10 cellular contexts compared by ENCODE assay signal in genomic region chr3:113166719-113167492, GRCh38. TPM values are rescaled to one million over a fixed set of nuclear protein-coding genes. Genes with fewer than 3 reads are reported as not detected.
DNase-seq lines count a peak whose midpoint lies in the region; ATAC-seq and TF ChIP-seq lines count a peak whose summit lies in the region.
"Had no signal": no experiment of that assay in that cellular context is flagged by ENCODE, and none has a peak within 500 bp of the region (broad histone marks: within the 10 kb centered on the region; RNA-seq: fewer than 3 reads in every experiment).

No MANE protein-coding gene starts in this region.

- no peak overlapping the region for H3K4me3 Mint-ChIP-seq in activated T-cell treated with anti-CD3 and anti-CD28 coated beads, Interleukin-2, amount 50 U/mL, for 4 hours
- H3K4me3 Mint-ChIP-seq: memory B cell, T-helper 17 cell had no signal

- H3K27me3 Mint-ChIP-seq in activated T-cell treated with anti-CD3 and anti-CD28 coated beads, Interleukin-2, amount 50 U/mL, for 4 hours (ENCODE audit: low read depth) = peaks cover 4% of the 10 kb centered on the region

- ATAC-seq in PC-3 (peak; percentile 79), left cardiac atrium (peak; percentile 84 to 88), GM21825 (IDR thresholded peaks at IDR 0.05; ENCODE audit: unreplicated experiment) (no peak)
- ATAC-seq in activated T-cell treated with anti-CD3 and anti-CD28 coated beads, Interleukin-2, amount 50 U/mL, for 4 hours = no peak
- ATAC-seq: T-helper 17 cell had no signal

- peak overlapping the region; percentile 91 for H2AFZ ChIP-seq in GM23248
- peak overlapping the region; percentile 49 for H2AFZ ChIP-seq in PC-3 (ENCODE audit: low read length)

- TF ChIP-seq CTCF in PC-3 (conservative IDR thresholded peaks at IDR 0.05; ENCODE audit: low read depth, low read length) = no peak
- TF ChIP-seq CTCF in sigmoid colon (IDR thresholded peaks at IDR 0.05) = no peak

- H4K20me1 ChIP-seq in GM23248 (ENCODE audit: insufficient read depth) (no peaks in the 10 kb centered on the region), PC-3 (ENCODE audit: low read length) (no peaks in the 10 kb centered on the region)

- no peaks in the 10 kb centered on the region for H3K27me3 ChIP-seq in GM23248 (replicated peaks; ENCODE audit: insufficient read depth)
- H3K27me3 ChIP-seq in PC-3 (ENCODE audit: low read length) = no peaks in the 10 kb centered on the region
- H3K27me3 ChIP-seq in sigmoid colon = no peaks in the 10 kb centered on the region

- H3K9me3 ChIP-seq in GM23248 (ENCODE audit: low read depth) (no peaks in the 10 kb centered on the region), PC-3 (ENCODE audit: low read length) (no peaks in the 10 kb centered on the region), sigmoid colon (no peaks in the 10 kb centered on the region)

- H3K27ac ChIP-seq in GM23248 (peak overlapping the region; percentile 58), PC-3 (ENCODE audit: low read length) (no peak overlapping the region), sigmoid colon (peak overlapping the region; percentile 81 to 85 (median 82))

- TF ChIP-seq EP300 in sigmoid colon (IDR thresholded peaks at IDR 0.05) = no peak

- H3K36me3 Mint-ChIP-seq in activated T-cell treated with anti-CD3 and anti-CD28 coated beads, Interleukin-2, amount 50 U/mL, for 4 hours (ENCODE audit: insufficient read depth) = no peaks in the 10 kb centered on the region
- H3K36me3 Mint-ChIP-seq: memory B cell had no signal

- intact Hi-C loops in PC-3 (cut with micrococcal nuclease) = no loop called here
- intact Hi-C loops in left cardiac atrium (cut with DNase I) = no loop called here
- intact Hi-C loops in sigmoid colon (cut with DNase I) = no loop called here

- CTCF ChIA-PET in PC-3 (lab: Charles Lee) = no interaction called here

- TF ChIP-seq POLR2A in sigmoid colon (IDR thresholded peaks at IDR 0.05) = no peak

- no peaks in the 10 kb centered on the region for H3K9me3 Mint-ChIP-seq in activated T-cell treated with anti-CD3 and anti-CD28 coated beads, Interleukin-2, amount 50 U/mL, for 4 hours
- H3K9me3 Mint-ChIP-seq: memory B cell had no signal

- H3K4me2 ChIP-seq in GM23248 (ENCODE audit: unreplicated experiment) (peak overlapping the region; percentile 72), PC-3 (ENCODE audit: low read length) (no peak overlapping the region)

- WGBS in GM23248 (ENCODE audit: low coverage in 1 of 2, low lambda C conversion rate in 2 of 2, missing lambda C conversion rate in 2 of 2), 2 experiments = 5 to 7% methylated on average over 12 of the region's 12 CpGs
- WGBS in sigmoid colon, 2 donors = 15 to 47% methylated on average over 12 of the region's 12 CpGs

- H3K4me1 ChIP-seq in GM23248 (ENCODE audit: insufficient read depth) (peaks cover 15% of the 10 kb centered on the region), PC-3 (ENCODE audit: insufficient read depth, low read length) (no peaks in the 10 kb centered on the region), sigmoid colon (peaks cover 0 to 45% (median 43%) of the 10 kb centered on the region in 4 donors)

- peak overlapping the region; percentile 46 for H3K4me3 ChIP-seq in GM23248
- H3K4me3 ChIP-seq in PC-3 (ENCODE audit: low read length) = no peak overlapping the region
- H3K4me3 ChIP-seq in sigmoid colon = no peak overlapping the region

- no peaks in the 10 kb centered on the region for H3K4me1 Mint-ChIP-seq in activated T-cell treated with anti-CD3 and anti-CD28 coated beads, Interleukin-2, amount 50 U/mL, for 4 hours (ENCODE audit: low read depth)
- H3K4me1 Mint-ChIP-seq: memory B cell had no signal

- POLR2A ChIA-PET in PC-3 (lab: Charles Lee; ENCODE audit: unreplicated experiment) = interaction anchor here (0.6 kb wide), 1 partner anchor 44 kb away, joined by 3 read pairs; no protein-coding TSS in a partner anchor

- in situ Hi-C loops in GM23248 (cut with MboI) = no loop called here

- H3K36me3 ChIP-seq in GM23248 (ENCODE audit: low read depth) (no peaks in the 10 kb centered on the region), PC-3 (ENCODE audit: low read depth, low read length) (no peaks in the 10 kb centered on the region), sigmoid colon (no peaks in the 10 kb centered on the region)

- DNase-seq in GM23248 = peak; percentile 66
- peak; percentile 48 for DNase-seq in PC-3
- peak; percentile 59 for DNase-seq in left cardiac atrium
- peak; percentile 72 for DNase-seq in sigmoid colon
- DNase-seq in T-helper 9 cell = no peak
- no peak for DNase-seq in stimulated activated CD4-positive, alpha-beta T cell treated with anti-CD3 and anti-CD28 coated beads, Interleukin-2, amount 100 ng/mL, for 24 hours
- no peak for DNase-seq in activated T-cell treated with anti-CD3 and anti-CD28 coated beads, Interleukin-2, amount 50 U/mL, for 4 hours
- DNase-seq: T-helper 17 cell had no signal

- no peaks in the 10 kb centered on the region for H3K9me2 ChIP-seq in GM23248 (ENCODE audit: insufficient read depth)
- H3K9me2 ChIP-seq in PC-3 (replicated peaks; ENCODE audit: low read length) = no peaks in the 10 kb centered on the region

- H3K79me2 ChIP-seq in GM23248 (ENCODE audit: insufficient read depth) (no peaks in the 10 kb centered on the region), PC-3 (ENCODE audit: low read length) (no peaks in the 10 kb centered on the region)

- H3F3A ChIP-seq in GM23248 (ENCODE audit: insufficient read depth) (peaks cover 5% of the 10 kb centered on the region), PC-3 (ENCODE audit: low read length, unreplicated experiment) (no peaks in the 10 kb centered on the region)

- H3K9ac ChIP-seq in GM23248 (peak overlapping the region; percentile 71), PC-3 (ENCODE audit: low read length) (no peak overlapping the region)

- no TSS peak for BruUV-seq in PC-3 (replicated peaks; lab: Mats Ljungman, UMichigan)

RNA-seq across cellular contexts. Expression of gene BOC, which starts 44.5 kb away (rescaled TPM):
- total RNA-seq in GM23248 (2014; rRNA removed; shearing (Covaris generic)) = 16.8 and 18.4 TPM in 2 replicates
- polyA plus RNA-seq in GM23248 (2016; fragmentation: Nextera tagmentation; extraction: Ambion mirVana) (20.8 and 21.6 TPM in 2 replicates), sigmoid colon (10 to 100 TPM in 1 of 3 donors, 1 to 10 TPM in 2; 1.6 to 10.6 (median 4.2) TPM)
- total RNA-seq in PC-3 (2014; rRNA removed) (4.4 and 7.3 TPM in 2 replicates), left cardiac atrium (10 to 100 TPM; 14.5 to 16.3 TPM), sigmoid colon (100 to 1,000 TPM in 2 of 4 donors, 10 to 100 TPM in 2; 80.3 to 122 (median 103) TPM)
- total RNA-seq in activated T-cell treated with anti-CD3 and anti-CD28 coated beads, Interleukin-2, amount 50 U/mL, for 4 hours = under 1 TPM in 2 of 3 donors, not detected in 1; 0.18 to 0.35 TPM
- total RNA-seq: T-helper 17 cell had no signal

Comparison
In these comparisons a context has a peak if more than half of its experiments do, and no peak if none do; other contexts are left out.
1. DNase-seq: peak in GM23248 (single experiment), PC-3 (single experiment), left cardiac atrium (single experiment) and sigmoid colon (single experiment); none in T-helper 9 cell (single experiment), stimulated activated CD4-positive, alpha-beta T cell treated with anti-CD3 and anti-CD28 coated beads, Interleukin-2, amount 100 ng/mL, for 24 hours (0 of 2) and activated T-cell treated with anti-CD3 and anti-CD28 coated beads, Interleukin-2, amount 50 U/mL, for 4 hours (single experiment).
2. ATAC-seq: peak in PC-3 (single experiment) and left cardiac atrium (2 of 2); none in GM21825 (single experiment) and activated T-cell treated with anti-CD3 and anti-CD28 coated beads, Interleukin-2, amount 50 U/mL, for 4 hours (0 of 2).